ENCODE assay signal across 13 cellular contexts in the genomic region with DNA sequence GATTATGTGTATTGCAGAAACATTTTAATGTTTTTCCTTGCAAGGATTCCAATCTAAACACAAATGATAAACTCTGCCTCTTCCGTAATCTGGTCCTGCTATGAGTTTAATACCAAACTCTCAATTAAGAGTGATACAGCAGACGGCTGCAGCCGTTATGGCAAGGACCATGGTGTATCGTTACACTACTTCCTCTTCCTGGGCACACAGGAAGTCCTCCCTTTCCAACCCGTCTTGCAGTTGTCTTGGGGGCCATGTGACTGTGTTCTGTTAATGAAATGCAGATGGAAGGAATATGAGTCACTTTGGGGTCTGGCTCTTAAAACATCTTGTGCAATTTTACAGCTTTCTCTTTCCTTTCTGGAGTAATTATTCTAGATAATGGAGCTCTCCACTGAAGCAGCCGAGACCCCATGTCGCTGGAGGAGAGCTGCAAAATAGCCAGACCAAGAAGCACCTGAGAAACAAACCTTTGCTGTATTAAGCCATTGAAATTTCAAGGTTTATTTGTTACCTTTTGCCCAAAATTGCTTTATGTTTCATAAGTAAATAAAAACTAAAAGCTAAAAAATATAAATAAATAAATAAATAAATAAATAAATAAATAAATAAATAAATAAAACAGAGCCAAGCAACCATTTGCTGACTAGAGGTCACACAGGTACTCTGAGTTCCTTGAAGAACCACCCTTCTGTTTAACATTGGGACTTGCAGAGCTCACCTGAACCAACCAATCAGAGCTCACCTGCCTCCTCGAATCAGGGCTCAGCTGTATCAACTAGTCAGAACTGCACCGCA.
DNase-seq lines count a peak whose midpoint lies in the region; ATAC-seq, FAIRE-seq and TF ChIP-seq lines count a peak whose summit lies in the region.
"Had no signal": no experiment of that assay in that cellular context is flagged by ENCODE, and none has a peak within 500 bp of the region (broad histone marks: within the 10 kb centered on the region; RNA-seq: fewer than 3 reads in every experiment).

No MANE protein-coding gene starts in this region.

- H4K20me1 ChIP-seq in GM23338 (replicated peaks; ENCODE audit: insufficient read depth), result no peaks in the 10 kb centered on the region
- H4K20me1 ChIP-seq in HepG2 (ENCODE audit: insufficient read depth, low read length), result no peaks in the 10 kb centered on the region

- FAIRE-seq in HepG2 (lab: Jason Lieb, UNC), result no peak
- FAIRE-seq: H1 had no signal

- no peaks in the 10 kb centered on the region; the same call in 2 of the 3 replicates for H3K4me1 Mint-ChIP-seq in GM23338

- no peak overlapping the region for H3K4me3 ChIP-seq in A673 (ENCODE audit: low read depth, low read length, poor library complexity, severe bottlenecking)
- H3K4me3 ChIP-seq in GM23338, result no peak overlapping the region
- H3K4me3 ChIP-seq in fibroblast of pulmonary artery (replicated peaks; ENCODE audit: low read depth, low read length), result no peak overlapping the region
- H3K4me3 ChIP-seq in HepG2 (replicated peaks in 1 of 3; ENCODE audit: insufficient read depth in 1 of 3, low read depth in 2 of 3, low read length in 3 of 3), result no peak overlapping the region
- H3K4me3 ChIP-seq: heart left ventricle had no signal

- TF ChIP-seq POLR2A in HepG2 (IDR thresholded peaks at IDR 0.05; ENCODE audit: insufficient read depth in 1 of 2, low read depth in 2 of 2, low read length in 2 of 2), result no peak

- no peak overlapping the region for H3K4me2 ChIP-seq in GM23338
- no peak overlapping the region for H3K4me2 ChIP-seq in HepG2 (ENCODE audit: low read depth, low read length)

- H3K27me3 ChIP-seq in A673 (replicated peaks; ENCODE audit: insufficient read depth, low read depth, low read length, poor library complexity), result no peaks in the 10 kb centered on the region
- no peaks in the 10 kb centered on the region for H3K27me3 ChIP-seq in GM23338 (ENCODE audit: insufficient read depth)
- H3K27me3 ChIP-seq in HepG2 (ENCODE audit: control insufficient read depth in 1 of 2, insufficient read depth in 2 of 2, low read length in 2 of 2), result no peaks in the 10 kb centered on the region
- H3K27me3 ChIP-seq: breast epithelium had no signal

- H3K9me2 ChIP-seq in GM23338 (ENCODE audit: insufficient read depth), result no peaks in the 10 kb centered on the region

- H3K4me3 Mint-ChIP-seq in GM23338, result no peak overlapping the region
- H3K4me3 Mint-ChIP-seq: CD4-positive, alpha-beta memory T cell had no signal

- H3K9me3 Mint-ChIP-seq in GM23338, result no peaks in the 10 kb centered on the region
- H3K9me3 Mint-ChIP-seq: CD4-positive, alpha-beta memory T cell had no signal

- no peak for ATAC-seq in GM23338
- ATAC-seq in HepG2, result no peak
- no peak for ATAC-seq in HG03108 (IDR thresholded peaks at IDR 0.05; ENCODE audit: unreplicated experiment)

- TF ChIP-seq RAD21 in HepG2 (CRISPR knock-in tag; IDR thresholded peaks at IDR 0.05), result no peak

- no peaks in the 10 kb centered on the region for H3F3A ChIP-seq in GM23338 (replicated peaks; ENCODE audit: low read depth)

- TF ChIP-seq CTCF in A673 (conservative IDR thresholded peaks at IDR 0.05; ENCODE audit: low read depth, low read length) (no peak), GM23338 (conservative IDR thresholded peaks at IDR 0.05; ENCODE audit: low read depth in 2 of 2) (no peak), fibroblast of pulmonary artery (IDR thresholded peaks at IDR 0.05; ENCODE audit: low read length, missing control alignments) (no peak), HepG2 (CRISPR knock-in tag; IDR thresholded peaks at IDR 0.05) (no peak)

- H3K9ac ChIP-seq in HepG2 (ENCODE audit: insufficient read depth, low read depth, low read length), result no peak overlapping the region

- no peaks in the 10 kb centered on the region for H3K36me3 ChIP-seq in A673 (ENCODE audit: insufficient read depth, low read length, poor library complexity, severe bottlenecking)
- H3K36me3 ChIP-seq in GM23338 (ENCODE audit: insufficient read depth), result no peaks in the 10 kb centered on the region
- no peaks in the 10 kb centered on the region for H3K36me3 ChIP-seq in HepG2 (replicated peaks in 1 of 2; ENCODE audit: control insufficient read depth in 1 of 2, insufficient read depth in 2 of 2, low read length in 2 of 2)
- H3K36me3 ChIP-seq: breast epithelium, heart left ventricle had no signal

- H2AFZ ChIP-seq in GM23338, result peak overlapping the region; percentile 39; the same call in 1 of the 2 replicates
- H2AFZ ChIP-seq in HepG2 (ENCODE audit: low read length), result no peak overlapping the region

- intact Hi-C loops in A673 (cut with micrococcal nuclease; ENCODE audit: unreplicated experiment), result no loop called here
- intact Hi-C loops in HepG2 (cut with micrococcal nuclease; ENCODE audit: unreplicated experiment), result no loop called here

- no peak overlapping the region for H3K27ac Mint-ChIP-seq in GM23338
- H3K27ac Mint-ChIP-seq: CD4-positive, alpha-beta memory T cell had no signal

- DNase-seq in A673 (ENCODE audit: low spot score), result peak; percentile 87
- DNase-seq in GM23338 (ENCODE audit: low spot score), result no peak
- DNase-seq in RPMI7951 (ENCODE audit: low read depth), result peak; percentile 92
- peak; percentile 69 for DNase-seq in fibroblast of pulmonary artery (ENCODE audit: low read depth)
- no peak for DNase-seq in NCI-H526 treated with DMSO at 0.1 percent for 48 hours (lab: John Stamatoyannopoulos, UW)
- no peak for DNase-seq in superior temporal gyrus (ENCODE audit: extremely low spot score)
- no peak for DNase-seq in HepG2 (ENCODE audit: low spot score)
- DNase-seq: CD4-positive, alpha-beta memory T cell; heart left ventricle; stimulated activated naive CD4-positive, alpha-beta T cell treated with Interleukin-2 at 50 U/mL for 16 hours had no signal

- no peak for TF ChIP-seq EP300 in HepG2 (IDR thresholded peaks at IDR 0.05; ENCODE audit: low read depth in 2 of 2, low read length in 2 of 2)
- no peak for TF ChIP-seq EP300 in HepG2 (CRISPR knock-in tag; IDR thresholded peaks at IDR 0.05; ENCODE audit: borderline replicate concordance)

- no peaks in the 10 kb centered on the region for H3K4me1 ChIP-seq in A673 (ENCODE audit: insufficient read depth, low read length, poor library complexity, severe bottlenecking)
- H3K4me1 ChIP-seq in GM23338 (ENCODE audit: insufficient read depth), result no peaks in the 10 kb centered on the region
- peaks cover 5% of the 10 kb centered on the region for H3K4me1 ChIP-seq in HepG2 (ENCODE audit: insufficient read depth, low read length)
- H3K4me1 ChIP-seq: breast epithelium had no signal

- in situ Hi-C loops in HepG2 (cut with HindIII; ENCODE audit: extremely low pct_ligation_motif_present, low pct_unique_long_range_greater_than_20kb), result no loop called here

- BruUV-seq in A673 (replicated peaks; lab: Mats Ljungman, UMichigan) (no TSS peak), HepG2 (replicated peaks; lab: Mats Ljungman, UMichigan) (no TSS peak)

- no peaks in the 10 kb centered on the region for H3K36me3 Mint-ChIP-seq in GM23338 (ENCODE audit: low read depth)
- H3K36me3 Mint-ChIP-seq: CD4-positive, alpha-beta memory T cell had no signal

- H3K79me2 ChIP-seq in GM23338 (replicated peaks; ENCODE audit: insufficient read depth), result no peaks in the 10 kb centered on the region
- H3K79me2 ChIP-seq in HepG2 (ENCODE audit: insufficient read depth, low read length), result no peaks in the 10 kb centered on the region

- no peak overlapping the region for H3K27ac ChIP-seq in A673 (ENCODE audit: low read depth, low read length, poor library complexity, severe bottlenecking)
- H3K27ac ChIP-seq in GM23338 (ENCODE audit: low read depth), result no peak overlapping the region
- H3K27ac ChIP-seq in HepG2 (ENCODE audit: extremely low read length, insufficient read depth, low read length), result no peak overlapping the region
- H3K27ac ChIP-seq: breast epithelium, heart left ventricle had no signal

- POLR2A ChIA-PET in A673 (lab: Charles Lee; ENCODE audit: low non-redundant PET) (no interaction called here), HepG2 (lab: Yijun Ruan, JAX) (no interaction called here)

- no peaks in the 10 kb centered on the region for H3K27me3 Mint-ChIP-seq in GM23338 (ENCODE audit: insufficient read depth, low read depth, poor library complexity)
- H3K27me3 Mint-ChIP-seq: CD4-positive, alpha-beta memory T cell had no signal

- H3K9me3 ChIP-seq in A673 (ENCODE audit: low read depth, low read length, poor library complexity, severe bottlenecking) (no peaks in the 10 kb centered on the region), HepG2 (ENCODE audit: low read length) (no peaks in the 10 kb centered on the region)
- H3K9me3 ChIP-seq: breast epithelium, heart left ventricle had no signal

- WGBS in HepG2 (ENCODE audit: low lambda C conversion rate), result 64% methylated on average over 9 of the region's 9 CpGs

- CTCF ChIA-PET in A673 (lab: Charles Lee) (no interaction called here), HepG2 (lab: Yijun Ruan, JAX; ENCODE audit: low intra/inter-chr PET ratio, low total read pairs) (no interaction called here)

TF ChIP-seq in GM23338, 12 proteins besides CTCF, POLR2A, EP300 and RAD21 (continues in another document):
- TF ChIP-seq EZH2 (IDR thresholded peaks at IDR 0.05; ENCODE audit: low read depth, unreplicated experiment) (no peak), JUNB (IDR thresholded peaks at IDR 0.05; ENCODE audit: unreplicated experiment) (no peak), CREB1 (CRISPR knock-in tag; IDR thresholded peaks at IDR 0.05; ENCODE audit: low read depth) (no peak)
- TF ChIP-seq, protein P1, sequence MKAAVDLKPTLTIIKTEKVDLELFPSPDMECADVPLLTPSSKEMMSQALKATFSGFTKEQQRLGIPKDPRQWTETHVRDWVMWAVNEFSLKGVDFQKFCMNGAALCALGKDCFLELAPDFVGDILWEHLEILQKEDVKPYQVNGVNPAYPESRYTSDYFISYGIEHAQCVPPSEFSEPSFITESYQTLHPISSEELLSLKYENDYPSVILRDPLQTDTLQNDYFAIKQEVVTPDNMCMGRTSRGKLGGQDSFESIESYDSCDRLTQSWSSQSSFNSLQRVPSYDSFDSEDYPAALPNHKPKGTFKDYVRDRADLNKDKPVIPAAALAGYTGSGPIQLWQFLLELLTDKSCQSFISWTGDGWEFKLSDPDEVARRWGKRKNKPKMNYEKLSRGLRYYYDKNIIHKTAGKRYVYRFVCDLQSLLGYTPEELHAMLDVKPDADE (IDR thresholded peaks at IDR 0.05), result no peak

TF ChIP-seq in HepG2, 621 proteins besides CTCF, POLR2A, EP300 and RAD21 (continues in another document):
- TF ChIP-seq SRY (CRISPR knock-in tag; IDR thresholded peaks at IDR 0.05), result no peak
- no peak for TF ChIP-seq DNMT1 (CRISPR knock-in tag; IDR thresholded peaks at IDR 0.05)
- no peak for TF ChIP-seq KAT8 (CRISPR knock-in tag; IDR thresholded peaks at IDR 0.05)
- no peak for TF ChIP-seq ZNF720 (CRISPR knock-in tag; IDR thresholded peaks at IDR 0.05)
- TF ChIP-seq RFXANK (CRISPR knock-in tag; IDR thresholded peaks at IDR 0.05), result no peak
- no peak for TF ChIP-seq SETDB1 (CRISPR knock-in tag; IDR thresholded peaks at IDR 0.05; ENCODE audit: borderline replicate concordance)
- no peak for TF ChIP-seq ZNF292 (CRISPR knock-in tag; IDR thresholded peaks at IDR 0.05; ENCODE audit: borderline replicate concordance, low read depth)
- TF ChIP-seq FOXP1 (IDR thresholded peaks at IDR 0.05), result no peak
- TF ChIP-seq FOXP1 (CRISPR knock-in tag; IDR thresholded peaks at IDR 0.05), result no peak
- no peak for TF ChIP-seq ZNF678 (CRISPR knock-in tag; IDR thresholded peaks at IDR 0.05)

Comparison
In these comparisons a context has a peak if more than half of its experiments do, and no peak if none do; other contexts are left out.
1. DNase-seq: peak in A673 (single experiment), RPMI7951 (single experiment) and fibroblast of pulmonary artery (single experiment); none in GM23338 (single experiment), NCI-H526 treated with DMSO at 0.1 percent for 48 hours (single experiment), superior temporal gyrus (single experiment) and HepG2 (single experiment).